ENCODE assay signal across 13 cellular contexts in genomic region chr2:54601339-54601738, GRCh38.
DNase-seq lines count a peak whose midpoint lies in the region; ATAC-seq and TF ChIP-seq lines count a peak whose summit lies in the region.
"Had no signal": no experiment of that assay in that cellular context is flagged by ENCODE, and none has a peak within 500 bp of the region (broad histone marks: within the 10 kb centered on the region; RNA-seq: fewer than 3 reads in every experiment).

No MANE protein-coding gene starts in this region.

- TF ChIP-seq EP300 in upper lobe of left lung (IDR thresholded peaks at IDR 0.05), result no peak

- peak; percentile 7 to 8 for TF ChIP-seq RAD21 in liver (IDR thresholded peaks at IDR 0.05)

- intact Hi-C loops in heart right ventricle (cut with DNase I), result loop anchor here in 1 of 10 donors (10.0 kb wide), 1 partner anchor 47 kb away; no protein-coding TSS in a partner anchor
- intact Hi-C loops in Right ventricle myocardium inferior (cut with DNase I), result loop anchor here (5.0 kb wide), 1 partner anchor 36 kb away; no protein-coding TSS in a partner anchor

- H3K27ac ChIP-seq in heart right ventricle (peak overlapping the region in 8 of 10 donors; percentile 61 to 89 (median 79)), liver (ENCODE audit: low read depth in 1 of 2, low read length in 2 of 2) (peak overlapping the region; percentile 9 to 85), upper lobe of left lung (peak overlapping the region; percentile 18 to 82 (median 75))
- H3K27ac ChIP-seq: hepatocyte had no signal

- H3K4me1 Mint-ChIP-seq in activated naive CD8-positive, alpha-beta T cell treated with anti-CD3 and anti-CD28 coated beads, Interleukin-2, amount 50 U/mL, for 24 hours, result peaks cover 100% of the 10 kb centered on the region

- no peak overlapping the region for H3K9ac ChIP-seq in liver (ENCODE audit: low read depth in 1 of 2, low read length in 2 of 2)

- POLR2A ChIA-PET in GM10248 (lab: Yijun Ruan, JAX), result no interaction called here

- no peaks in the 10 kb centered on the region for H3K9me3 Mint-ChIP-seq in activated naive CD8-positive, alpha-beta T cell treated with anti-CD3 and anti-CD28 coated beads, Interleukin-2, amount 50 U/mL, for 24 hours
- H3K9me3 Mint-ChIP-seq: CD14-positive monocyte, neural crest cell had no signal

- TF ChIP-seq CTCF in heart right ventricle (IDR thresholded peaks at IDR 0.05) (no peak), liver (IDR thresholded peaks at IDR 0.05; ENCODE audit: low read depth, low read length, missing input control) (no peak), upper lobe of left lung (IDR thresholded peaks at IDR 0.05) (no peak), GM10248 (IDR thresholded peaks at IDR 0.05; ENCODE audit: control extremely low read depth, extremely low read depth, low read depth, missing control alignments) (no peak)

- DNase-seq in heart right ventricle, result no peak
- DNase-seq in Right ventricle myocardium inferior (ENCODE audit: missing footprints), result no peak
- no peak for DNase-seq in activated naive CD8-positive, alpha-beta T cell treated with anti-CD3 and anti-CD28 coated beads, Interleukin-2, amount 50 U/mL, for 24 hours
- DNase-seq in upper lobe of left lung, result no peak
- no peak for DNase-seq in GM10248 (ENCODE audit: extremely low spot score)
- DNase-seq in NCI-H2171 (lab: John Stamatoyannopoulos, UW), result no peak
- DNase-seq in DMS53 treated with DMSO at 0.1 percent for 48 hours (lab: John Stamatoyannopoulos, UW; ENCODE audit: unreplicated experiment), result no peak
- DNase-seq: activated CD8-positive, alpha-beta memory T cell treated with anti-CD3 and anti-CD28 coated beads for 24 hours; NCI-H2081 treated with DMSO at 0.1 percent for 48 hours had no signal

- CTCF ChIA-PET in GM10248 (lab: Yijun Ruan, JAX), result interaction anchor here (1.0 to 6.5 kb wide), 4 partner anchors 9 to 104 kb away, joined by 3 to 58 read pairs (median 4); no protein-coding TSS in a partner anchor

- H3K27ac Mint-ChIP-seq in activated naive CD8-positive, alpha-beta T cell treated with anti-CD3 and anti-CD28 coated beads, Interleukin-2, amount 50 U/mL, for 24 hours, result peak overlapping the region; percentile 79

- H3K27me3 Mint-ChIP-seq in activated naive CD8-positive, alpha-beta T cell treated with anti-CD3 and anti-CD28 coated beads, Interleukin-2, amount 50 U/mL, for 24 hours, result no peaks in the 10 kb centered on the region

- H3K9me3 ChIP-seq in heart right ventricle (no peaks in the 10 kb centered on the region), liver (ENCODE audit: control insufficient read depth in 4 of 4, low read length in 3 of 4) (no peaks in the 10 kb centered on the region), upper lobe of left lung (no peaks in the 10 kb centered on the region)

- H3K4me1 ChIP-seq in heart right ventricle (peaks cover 72 to 100% (median 100%) of the 10 kb centered on the region in 9 donors), liver (ENCODE audit: control insufficient read depth in 4 of 4, insufficient read depth in 4 of 4, low read length in 3 of 4) (peaks cover 32 to 91% (median 88%) of the 10 kb centered on the region in 4 donors), upper lobe of left lung (peaks cover 93 to 99% (median 95%) of the 10 kb centered on the region in 4 donors)

- 19 to 21% methylated on average over 2 of the region's 2 CpGs for WGBS in heart right ventricle, 2 donors
- WGBS in liver, result 15% methylated on average over 2 of the region's 2 CpGs
- 24 to 29% methylated on average over 1 to 2 of the region's 2 CpGs for WGBS in upper lobe of left lung, 2 donors

- H3K27me3 ChIP-seq in heart right ventricle, result no peaks in the 10 kb centered on the region
- no peaks in the 10 kb centered on the region for H3K27me3 ChIP-seq in liver (ENCODE audit: control insufficient read depth in 4 of 4, insufficient read depth in 4 of 4, low read length in 3 of 4)
- H3K27me3 ChIP-seq in upper lobe of left lung, result no peaks in the 10 kb centered on the region
- H3K27me3 ChIP-seq: hepatocyte had no signal

- H3K4me3 ChIP-seq in heart right ventricle, result no peak overlapping the region
- H3K4me3 ChIP-seq in liver (ENCODE audit: low read depth in 1 of 3, low read length in 3 of 3), result no peak overlapping the region
- no peak overlapping the region for H3K4me3 ChIP-seq in upper lobe of left lung
- H3K4me3 ChIP-seq: hepatocyte had no signal

- no peak overlapping the region for H3K4me3 Mint-ChIP-seq in activated naive CD8-positive, alpha-beta T cell treated with anti-CD3 and anti-CD28 coated beads, Interleukin-2, amount 50 U/mL, for 24 hours
- H3K4me3 Mint-ChIP-seq: CD14-positive monocyte, neural crest cell had no signal

- ATAC-seq in heart right ventricle, result no peak
- ATAC-seq in Right ventricle myocardium inferior, result no peak
- ATAC-seq in activated naive CD8-positive, alpha-beta T cell treated with anti-CD3 and anti-CD28 coated beads, Interleukin-2, amount 50 U/mL, for 24 hours, result no peak
- ATAC-seq in upper lobe of left lung (ENCODE audit: low FRiP score in 2 of 2), result no peak

- peaks cover 16% of the 10 kb centered on the region for H3K36me3 Mint-ChIP-seq in activated naive CD8-positive, alpha-beta T cell treated with anti-CD3 and anti-CD28 coated beads, Interleukin-2, amount 50 U/mL, for 24 hours (ENCODE audit: low read depth)

- H3K36me3 ChIP-seq in heart right ventricle, result peaks cover 0 to 25% (median 0%) of the 10 kb centered on the region in 9 donors
- H3K36me3 ChIP-seq in liver (ENCODE audit: control insufficient read depth in 4 of 4, insufficient read depth in 3 of 4, low read depth in 1 of 4, low read length in 3 of 4), result peaks cover 0 to 3% (median 0%) of the 10 kb centered on the region in 4 donors
- H3K36me3 ChIP-seq in upper lobe of left lung, result peaks cover 0 to 21% (median 9%) of the 10 kb centered on the region in 4 donors

- TF ChIP-seq POLR2A in upper lobe of left lung (IDR thresholded peaks at IDR 0.05), result no peak

TF ChIP-seq in liver, 16 proteins besides CTCF, POLR2A, EP300 and RAD21:
- TF ChIP-seq TAF1 (conservative IDR thresholded peaks at IDR 0.05) (no peak), HNF4A (conservative IDR thresholded peaks at IDR 0.05) (peak in 1 of 2 donors; percentile 20)
TF ChIP-seq in liver: peak in this region for 1.
